Comparison of ENCODE assay signal across 20 cellular contexts in genomic region chr2:133317161-133317560, GRCh38.
DNase-seq lines count a peak whose midpoint lies in the region; ATAC-seq and TF ChIP-seq lines count a peak whose summit lies in the region.
"Had no signal": no experiment of that assay in that cellular context is flagged by ENCODE, and none has a peak within 500 bp of the region (broad histone marks: within the 10 kb centered on the region; RNA-seq: fewer than 3 reads in every experiment).

No MANE protein-coding gene starts in this region.

- no peaks in the 10 kb centered on the region for H3K27me3 ChIP-seq in adipocyte (replicated peaks; ENCODE audit: control insufficient read depth, insufficient read depth, low read length)
- H3K27me3 ChIP-seq in foreskin keratinocyte, result no peaks in the 10 kb centered on the region
- H3K27me3 ChIP-seq: BLaER1 had no signal

- H3K27ac Mint-ChIP-seq in type B pancreatic cell, result peak overlapping the region; percentile 51
- H3K27ac Mint-ChIP-seq: B cell; CD4-positive, CD25-positive, alpha-beta regulatory T cell; CD8-positive, alpha-beta T cell had no signal

- peaks cover 5% of the 10 kb centered on the region for H3K27me3 Mint-ChIP-seq in type B pancreatic cell

- no peak for TF ChIP-seq CTCF in foreskin keratinocyte (conservative IDR thresholded peaks at IDR 0.05)
- TF ChIP-seq CTCF in type B pancreatic cell (conservative IDR thresholded peaks at IDR 0.05), result no peak

- H3K9ac ChIP-seq in adipocyte (ENCODE audit: low read length), result no peak overlapping the region
- H3K9ac ChIP-seq: BLaER1, GM23248 had no signal

- H3K4me1 Mint-ChIP-seq in type B pancreatic cell (ENCODE audit: unreplicated experiment), result peaks cover 20% of the 10 kb centered on the region
- H3K4me1 Mint-ChIP-seq: B cell; CD4-positive, CD25-positive, alpha-beta regulatory T cell had no signal

- H3K27ac ChIP-seq in foreskin keratinocyte, result no peak overlapping the region
- H3K27ac ChIP-seq: BLaER1, C4-2B, GM23248 had no signal

- peaks cover 5% of the 10 kb centered on the region for H3K9me3 Mint-ChIP-seq in type B pancreatic cell
- H3K9me3 Mint-ChIP-seq: CD8-positive, alpha-beta T cell had no signal

- no peaks in the 10 kb centered on the region for H3K36me3 ChIP-seq in adipocyte (ENCODE audit: control insufficient read depth, insufficient read depth, low read length, severe bottlenecking)
- H3K36me3 ChIP-seq: BLaER1 had no signal

- H3K9me3 ChIP-seq in adipocyte (ENCODE audit: control insufficient read depth, low read length), result no peaks in the 10 kb centered on the region
- H3K9me3 ChIP-seq: BLaER1, Caco-2 had no signal

- H3K36me3 Mint-ChIP-seq in type B pancreatic cell, result no peaks in the 10 kb centered on the region
- H3K36me3 Mint-ChIP-seq: CD4-positive, CD25-positive, alpha-beta regulatory T cell; CD8-positive, alpha-beta T cell had no signal

- H3K4me3 ChIP-seq in adipocyte (ENCODE audit: low read length), result no peak overlapping the region
- H3K4me3 ChIP-seq: BLaER1, GM12878, GM23248 had no signal

- H3K4me3 Mint-ChIP-seq in type B pancreatic cell, result peak overlapping the region; percentile 49
- H3K4me3 Mint-ChIP-seq: B cell; CD4-positive, CD25-positive, alpha-beta regulatory T cell; CD8-positive, alpha-beta T cell had no signal

- DNase-seq in adipocyte (ENCODE audit: low read depth), result peak; percentile 22
- DNase-seq in foreskin keratinocyte, result peak in 1 of 2 donors; percentile 20
- no peak for DNase-seq in type B pancreatic cell (ENCODE audit: extremely low spot score, unreplicated experiment)
- no peak for DNase-seq in hepatic stellate cell (ENCODE audit: low spot score)
- DNase-seq in cerebellar nuclear complex (lab: John Stamatoyannopoulos, UW), result no peak
- DNase-seq: Caco-2; CD4-positive, CD25-positive, alpha-beta regulatory T cell; CD8-positive, alpha-beta T cell; DMS153; DND-41; EL; GDM1; GM23248; H7; HCEC 1CT had no signal

- ATAC-seq in foreskin keratinocyte, result peak; percentile 33
- no peak for ATAC-seq in HG03045 (IDR thresholded peaks at IDR 0.05; ENCODE audit: unreplicated experiment)
- ATAC-seq: CD8-positive, alpha-beta T cell; GM12878 had no signal

- H3K4me1 ChIP-seq in adipocyte (ENCODE audit: control insufficient read depth, insufficient read depth, low read length), result no peaks in the 10 kb centered on the region
- no peaks in the 10 kb centered on the region for H3K4me1 ChIP-seq in foreskin keratinocyte
- H3K4me1 ChIP-seq: BLaER1, Caco-2 had no signal
